ENCODE assay signal across 37 cellular contexts in genomic region chr2:110815938-110816337, GRCh38.
"Had no signal": no experiment of that assay in that cellular context is flagged by ENCODE, and none has a peak within 500 bp of the region (broad histone marks: within the 10 kb centered on the region; RNA-seq: fewer than 3 reads in every experiment).

No MANE protein-coding gene starts in this region.

- H3K4me1 Mint-ChIP-seq: activated naive CD4-positive, alpha-beta T cell treated with anti-CD3 and anti-CD28 coated beads, Interleukin-2, amount 10 ng/mL, durations not matched to agents 7 days and 5 days had no signal

- H3K27me3 ChIP-seq: ascending aorta, cardiac muscle cell had no signal

- H3K4me1 ChIP-seq: ascending aorta had no signal

- H3K27me3 Mint-ChIP-seq: activated naive CD4-positive, alpha-beta T cell treated with anti-CD3 and anti-CD28 coated beads, Interleukin-2, amount 50 U/mL, for 24 hours had no signal

- H3K9me3 ChIP-seq: ascending aorta had no signal

- H3K4me3 Mint-ChIP-seq: activated CD4-positive, alpha-beta memory T cell treated with anti-CD3 and anti-CD28 coated beads, Interleukin-2, amount 10 ng/mL, durations not matched to agents 7 days and 5 days; activated CD4-positive, alpha-beta T cell treated with anti-CD3 and anti-CD28 coated beads for 36 hours; activated CD4-positive, alpha-beta T cell treated with anti-CD3 and anti-CD28 coated beads, Interleukin-2, amount 10 ng/mL, durations not matched to agents 7 days and 5 days; activated CD8-positive, alpha-beta memory T cell treated with anti-CD3 and anti-CD28 coated beads, Interleukin-2, amount 10 ng/mL, durations not matched to agents 7 days and 5 days; activated CD8-positive, alpha-beta T cell treated with anti-CD3 and anti-CD28 coated beads, Interleukin-2, amount 10 ng/mL, durations not matched to agents 7 days and 5 days; activated naive CD4-positive, alpha-beta T cell treated with anti-CD3 and anti-CD28 coated beads, Interleukin-2, amount 10 ng/mL, durations not matched to agents 7 days and 5 days; activated naive CD4-positive, alpha-beta T cell treated with anti-CD3 and anti-CD28 coated beads, Interleukin-2, amount 50 U/mL, for 24 hours; activated naive CD8-positive, alpha-beta T cell; activated naive CD8-positive, alpha-beta T cell treated with anti-CD3 and anti-CD28 coated beads, Interleukin-2, amount 10 ng/mL, durations not matched to agents 7 days and 5 days; activated naive CD8-positive, alpha-beta T cell treated with anti-CD3 and anti-CD28 coated beads, Interleukin-2, amount 50 U/mL, for 24 hours; activated T-cell treated with anti-CD3 and anti-CD28 coated beads, Interleukin-2, amount 50 U/mL, for 24 hours; brain; central memory CD8-positive, alpha-beta T cell; T-helper 1 cell treated with Interleukin-12 subunit alpha and Interleukin-12 subunit beta and Interleukin-4 antibody, amounts not matched to agents 30 μg/mL and 1 μg/mL, for 36 hours; T-helper 2 cell treated with Interferon-gamma antibody and Interleukin-4, amounts not matched to agents 5 μg/mL and 100 μg/mL, for 36 hours; WTC11 had no signal

- H3K27ac Mint-ChIP-seq: activated CD4-positive, alpha-beta memory T cell treated with anti-CD3 and anti-CD28 coated beads, Interleukin-2, amount 10 ng/mL, durations not matched to agents 7 days and 5 days; activated CD4-positive, alpha-beta T cell treated with anti-CD3 and anti-CD28 coated beads for 36 hours; activated CD4-positive, alpha-beta T cell treated with anti-CD3 and anti-CD28 coated beads, Interleukin-2, amount 10 ng/mL, durations not matched to agents 7 days and 5 days; activated CD8-positive, alpha-beta memory T cell treated with anti-CD3 and anti-CD28 coated beads, Interleukin-2, amount 10 ng/mL, durations not matched to agents 7 days and 5 days; activated CD8-positive, alpha-beta T cell treated with anti-CD3 and anti-CD28 coated beads, Interleukin-2, amount 10 ng/mL, durations not matched to agents 7 days and 5 days; activated naive CD4-positive, alpha-beta T cell treated with anti-CD3 and anti-CD28 coated beads, Interleukin-2, amount 10 ng/mL, durations not matched to agents 7 days and 5 days; activated naive CD4-positive, alpha-beta T cell treated with anti-CD3 and anti-CD28 coated beads, Interleukin-2, amount 50 U/mL, for 24 hours; activated naive CD8-positive, alpha-beta T cell; activated naive CD8-positive, alpha-beta T cell treated with anti-CD3 and anti-CD28 coated beads, Interleukin-2, amount 10 ng/mL, durations not matched to agents 7 days and 5 days; activated naive CD8-positive, alpha-beta T cell treated with anti-CD3 and anti-CD28 coated beads, Interleukin-2, amount 50 U/mL, for 24 hours; activated T-cell treated with anti-CD3 and anti-CD28 coated beads, Interleukin-2, amount 50 U/mL, for 24 hours; activated T-helper 2 cell treated with anti-CD3 and anti-CD28 coated beads, Interferon-gamma antibody, Interleukin-2, Interleukin-4, amounts not matched to agents 10 μg/mL and 5 μg/mL and 100 μg/mL, durations not matched to agents 14 hours and 24 hours and 36 hours; T-helper 1 cell treated with Interleukin-12 subunit alpha and Interleukin-12 subunit beta and Interleukin-4 antibody, amounts not matched to agents 30 μg/mL and 1 μg/mL, for 36 hours; T-helper 2 cell treated with Interferon-gamma antibody and Interleukin-4, amounts not matched to agents 5 μg/mL and 100 μg/mL, for 36 hours; WTC11 had no signal

- ATAC-seq: activated CD4-positive, alpha-beta T cell treated with anti-CD3 and anti-CD28 coated beads for 36 hours; activated CD8-positive, alpha-beta memory T cell treated with anti-CD3 and anti-CD28 coated beads, Interleukin-2, amount 10 ng/mL, durations not matched to agents 7 days and 5 days; activated CD8-positive, alpha-beta T cell treated with anti-CD3 and anti-CD28 coated beads, Interleukin-2, amount 10 ng/mL, durations not matched to agents 7 days and 5 days; activated naive CD8-positive, alpha-beta T cell treated with anti-CD3 and anti-CD28 coated beads, Interleukin-2, amount 50 U/mL, for 24 hours; WTC11 had no signal

- DNase-seq: activated CD4-positive, alpha-beta memory T cell treated with anti-CD3 and anti-CD28 coated beads, Interleukin-2, amount 10 ng/mL, durations not matched to agents 7 days and 5 days; activated CD4-positive, alpha-beta T cell treated with anti-CD3 and anti-CD28 coated beads for 1 hour; activated CD4-positive, alpha-beta T cell treated with anti-CD3 and anti-CD28 coated beads for 36 hours; activated CD4-positive, alpha-beta T cell treated with anti-CD3 and anti-CD28 coated beads for 48 hours; activated CD4-positive, alpha-beta T cell treated with anti-CD3 and anti-CD28 coated beads, Interleukin-2, amount 10 ng/mL, durations not matched to agents 7 days and 5 days; activated CD4-positive, alpha-beta T cell treated with anti-CD3 and anti-CD28 coated beads, Interleukin-2, amount 50 U/mL, for 48 hours; activated CD4-positive, CD25-positive, alpha-beta regulatory T cell; activated CD8-positive, alpha-beta memory T cell treated with anti-CD3 and anti-CD28 coated beads for 24 hours; activated CD8-positive, alpha-beta memory T cell treated with anti-CD3 and anti-CD28 coated beads, Interleukin-2, amount 10 ng/mL, durations not matched to agents 7 days and 5 days; activated CD8-positive, alpha-beta memory T cell treated with anti-CD3 and anti-CD28 coated beads, Interleukin-2, amount 50 U/mL, for 48 hours; activated CD8-positive, alpha-beta T cell treated with anti-CD3 and anti-CD28 coated beads, Interleukin-2, amount 10 ng/mL, durations not matched to agents 7 days and 5 days; activated effector memory CD4-positive, alpha-beta T cell treated with Interleukin-2 at 50 U/mL for 16 hours; activated gamma-delta T cell; activated naive CD4-positive, alpha-beta T cell treated with anti-CD3 and anti-CD28 coated beads, Interleukin-2, amount 10 ng/mL, durations not matched to agents 7 days and 5 days; activated naive CD4-positive, alpha-beta T cell treated with Interleukin-2 at 50 U/mL for 16 hours; activated naive CD8-positive, alpha-beta T cell treated with anti-CD3 and anti-CD28 coated beads, Interleukin-2, amount 10 ng/mL, durations not matched to agents 7 days and 5 days; activated naive CD8-positive, alpha-beta T cell treated with anti-CD3 and anti-CD28 coated beads, Interleukin-2, amount 50 U/mL, for 24 hours; activated T-cell treated with anti-CD3 and anti-CD28 coated beads, Interleukin-2, amount 50 U/mL, for 24 hours; activated T-cell treated with anti-CD3 and anti-CD28 coated beads, Interleukin-2, amount 50 U/mL, for 48 hours; amygdala; anterior cingulate cortex; caudate nucleus; cerebellar nuclear complex; T-helper 1 cell; T-helper 2 cell; T-helper 9 cell had no signal

- H3K36me3 ChIP-seq: ascending aorta, cardiac muscle cell had no signal

- H3K9me3 Mint-ChIP-seq: activated CD4-positive, alpha-beta memory T cell treated with anti-CD3 and anti-CD28 coated beads, Interleukin-2, amount 10 ng/mL, durations not matched to agents 7 days and 5 days; activated CD4-positive, alpha-beta T cell treated with anti-CD3 and anti-CD28 coated beads, Interleukin-2, amount 10 ng/mL, durations not matched to agents 7 days and 5 days; activated naive CD4-positive, alpha-beta T cell treated with anti-CD3 and anti-CD28 coated beads, Interleukin-2, amount 10 ng/mL, durations not matched to agents 7 days and 5 days; activated naive CD4-positive, alpha-beta T cell treated with anti-CD3 and anti-CD28 coated beads, Interleukin-2, amount 50 U/mL, for 24 hours; activated naive CD8-positive, alpha-beta T cell treated with anti-CD3 and anti-CD28 coated beads, Interleukin-2, amount 50 U/mL, for 24 hours; activated T-cell treated with anti-CD3 and anti-CD28 coated beads, Interleukin-2, amount 50 U/mL, for 24 hours; activated T-helper 2 cell treated with anti-CD3 and anti-CD28 coated beads, Interferon-gamma antibody, Interleukin-2, Interleukin-4, amounts not matched to agents 10 μg/mL and 5 μg/mL and 100 μg/mL, durations not matched to agents 14 hours and 24 hours and 36 hours; central memory CD8-positive, alpha-beta T cell; T-helper 1 cell treated with Interleukin-12 subunit alpha and Interleukin-12 subunit beta and Interleukin-4 antibody, amounts not matched to agents 30 μg/mL and 1 μg/mL, for 36 hours; T-helper 2 cell treated with Interferon-gamma antibody and Interleukin-4, amounts not matched to agents 5 μg/mL and 100 μg/mL, for 36 hours; WTC11 had no signal

- H3K36me3 Mint-ChIP-seq: activated CD8-positive, alpha-beta memory T cell treated with anti-CD3 and anti-CD28 coated beads, Interleukin-2, amount 10 ng/mL, durations not matched to agents 7 days and 5 days; activated naive CD4-positive, alpha-beta T cell treated with anti-CD3 and anti-CD28 coated beads, Interleukin-2, amount 10 ng/mL, durations not matched to agents 7 days and 5 days; activated naive CD4-positive, alpha-beta T cell treated with anti-CD3 and anti-CD28 coated beads, Interleukin-2, amount 50 U/mL, for 24 hours; activated naive CD8-positive, alpha-beta T cell; activated naive CD8-positive, alpha-beta T cell treated with anti-CD3 and anti-CD28 coated beads, Interleukin-2, amount 10 ng/mL, durations not matched to agents 7 days and 5 days; brain had no signal

- H3K4me3 ChIP-seq: ascending aorta, cardiac muscle cell had no signal

- H3K27ac ChIP-seq: ascending aorta, cardiac muscle cell, VCaP had no signal
